28 cellular contexts compared by ENCODE assay signal in the genomic region with DNA sequence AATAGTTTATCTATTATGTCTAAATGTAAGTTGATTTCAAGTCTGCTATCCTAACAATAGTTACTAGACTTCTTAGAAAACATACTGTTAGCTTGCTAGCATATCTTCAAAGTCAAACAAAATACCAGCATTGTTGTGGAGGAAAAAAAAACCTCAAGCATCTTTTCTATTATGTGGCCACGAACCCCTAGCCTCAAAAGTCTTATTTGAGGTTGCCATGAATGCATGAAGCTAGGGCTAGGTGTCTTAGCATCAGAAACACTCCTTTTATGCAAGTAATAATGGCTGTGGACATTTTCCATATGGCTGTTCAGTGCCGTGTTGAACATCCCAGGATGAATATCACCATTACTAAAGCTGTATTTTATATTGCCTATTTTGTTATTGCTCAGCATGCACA.
"Had no signal": no experiment of that assay in that cellular context is flagged by ENCODE, and none has a peak within 500 bp of the region (broad histone marks: within the 10 kb centered on the region; RNA-seq: fewer than 3 reads in every experiment).

No MANE protein-coding gene starts in this region.

- H3K27ac ChIP-seq: heart left ventricle, left lung, pancreas, psoas muscle, sigmoid colon, tibial nerve, uterus had no signal

- H3K4me3 Mint-ChIP-seq: immature natural killer cell; mesothelial cell of epicardium; naive thymus-derived CD4-positive, alpha-beta T cell; natural killer cell treated with Interleukin-12 subunit alpha and Interleukin-12 subunit beta and Interleukin-15 and Interleukin-18, amount 100 ng/mL, for 72 hours; stimulated activated effector memory CD8-positive, alpha-beta T cell treated with anti-CD3 and anti-CD28 coated beads, Interleukin-12 subunit alpha, Interleukin-12 subunit beta, amount 100 ng/mL, for 72 hours; stimulated activated naive CD8-positive, alpha-beta T cell treated with anti-CD3 and anti-CD28 coated beads, Interleukin-15, amount 100 ng/mL, for 72 hours; type B pancreatic cell had no signal

- FAIRE-seq: islet of Langerhans had no signal

- DNase-seq: heart left ventricle; hypothalamus; immature natural killer cell; kidney; left colon; left lung; mesendoderm; naive thymus-derived CD4-positive, alpha-beta T cell; nucleus accumbens; pancreas; posterior cingulate gyrus; psoas muscle; right cardiac atrium; sigmoid colon; stimulated activated CD4-positive, alpha-beta T cell treated with anti-CD3 and anti-CD28 coated beads, Interleukin-1b, Interleukin-23, amount 100 ng/mL, for 48 hours; stimulated activated CD4-positive, alpha-beta T cell treated with anti-CD3 and anti-CD28 coated beads, Interleukin-2, amount 100 ng/mL, for 48 hours; stimulated activated naive CD4-positive, alpha-beta T cell treated with Interleukin-2 at 50 U/mL for 16 hours; stimulated activated naive CD8-positive, alpha-beta T cell treated with anti-CD3 and anti-CD28 coated beads, Interleukin-15, amount 100 ng/mL, for 72 hours; substantia nigra; uterus had no signal

- H3K4me1 ChIP-seq: left lung, pancreas, psoas muscle, sigmoid colon, tibial nerve, uterus had no signal

- H3K27ac Mint-ChIP-seq: immature natural killer cell; mesothelial cell of epicardium; naive thymus-derived CD4-positive, alpha-beta T cell; natural killer cell treated with Interleukin-12 subunit alpha and Interleukin-12 subunit beta and Interleukin-15 and Interleukin-18, amount 100 ng/mL, for 72 hours; stimulated activated effector memory CD8-positive, alpha-beta T cell treated with anti-CD3 and anti-CD28 coated beads, Interleukin-12 subunit alpha, Interleukin-12 subunit beta, amount 100 ng/mL, for 72 hours; stimulated activated naive CD8-positive, alpha-beta T cell treated with anti-CD3 and anti-CD28 coated beads, Interleukin-15, amount 100 ng/mL, for 72 hours; type B pancreatic cell had no signal

- H3K4me1 Mint-ChIP-seq: immature natural killer cell; naive thymus-derived CD4-positive, alpha-beta T cell; stimulated activated effector memory CD8-positive, alpha-beta T cell treated with anti-CD3 and anti-CD28 coated beads, Interleukin-12 subunit alpha, Interleukin-12 subunit beta, amount 100 ng/mL, for 72 hours; stimulated activated naive CD8-positive, alpha-beta T cell treated with anti-CD3 and anti-CD28 coated beads, Interleukin-15, amount 100 ng/mL, for 72 hours had no signal

- H3K4me3 ChIP-seq: heart left ventricle, left lung, lung, pancreas, psoas muscle, sigmoid colon, smooth muscle cell, tibial nerve, uterus had no signal

- H3K36me3 Mint-ChIP-seq: natural killer cell treated with Interleukin-12 subunit alpha and Interleukin-12 subunit beta and Interleukin-15 and Interleukin-18, amount 100 ng/mL, for 72 hours; stimulated activated effector memory CD8-positive, alpha-beta T cell treated with anti-CD3 and anti-CD28 coated beads, Interleukin-12 subunit alpha, Interleukin-12 subunit beta, amount 100 ng/mL, for 72 hours had no signal

- H3K36me3 ChIP-seq: left lung, pancreas, uterus had no signal

- ATAC-seq: heart left ventricle; left colon; left lung; naive thymus-derived CD4-positive, alpha-beta T cell; natural killer cell treated with Interleukin-12 subunit alpha and Interleukin-12 subunit beta and Interleukin-15 and Interleukin-18, amount 100 ng/mL, for 72 hours; pancreas; psoas muscle; right cardiac atrium; stimulated activated effector memory CD8-positive, alpha-beta T cell treated with anti-CD3 and anti-CD28 coated beads, Interleukin-12 subunit alpha, Interleukin-12 subunit beta, amount 100 ng/mL, for 72 hours; stimulated activated naive CD8-positive, alpha-beta T cell treated with anti-CD3 and anti-CD28 coated beads, Interleukin-15, amount 100 ng/mL, for 72 hours had no signal

- H3K27me3 ChIP-seq: heart left ventricle, left lung, pancreas, sigmoid colon, tibial nerve, uterus had no signal

- H3K4me2 ChIP-seq: smooth muscle cell had no signal

- H3K9me3 Mint-ChIP-seq: immature natural killer cell; mesothelial cell of epicardium; naive thymus-derived CD4-positive, alpha-beta T cell; natural killer cell treated with Interleukin-12 subunit alpha and Interleukin-12 subunit beta and Interleukin-15 and Interleukin-18, amount 100 ng/mL, for 72 hours; stimulated activated effector memory CD8-positive, alpha-beta T cell treated with anti-CD3 and anti-CD28 coated beads, Interleukin-12 subunit alpha, Interleukin-12 subunit beta, amount 100 ng/mL, for 72 hours; stimulated activated naive CD8-positive, alpha-beta T cell treated with anti-CD3 and anti-CD28 coated beads, Interleukin-15, amount 100 ng/mL, for 72 hours; type B pancreatic cell had no signal

- H3K9me3 ChIP-seq: heart left ventricle, left lung, pancreas, psoas muscle, sigmoid colon, tibial nerve, uterus had no signal

- H3K27me3 Mint-ChIP-seq: naive thymus-derived CD4-positive, alpha-beta T cell; natural killer cell treated with Interleukin-12 subunit alpha and Interleukin-12 subunit beta and Interleukin-15 and Interleukin-18, amount 100 ng/mL, for 72 hours; stimulated activated naive CD8-positive, alpha-beta T cell treated with anti-CD3 and anti-CD28 coated beads, Interleukin-15, amount 100 ng/mL, for 72 hours; type B pancreatic cell had no signal
